Comparison of ENCODE assay signal across 9 cellular contexts in the genomic region with DNA sequence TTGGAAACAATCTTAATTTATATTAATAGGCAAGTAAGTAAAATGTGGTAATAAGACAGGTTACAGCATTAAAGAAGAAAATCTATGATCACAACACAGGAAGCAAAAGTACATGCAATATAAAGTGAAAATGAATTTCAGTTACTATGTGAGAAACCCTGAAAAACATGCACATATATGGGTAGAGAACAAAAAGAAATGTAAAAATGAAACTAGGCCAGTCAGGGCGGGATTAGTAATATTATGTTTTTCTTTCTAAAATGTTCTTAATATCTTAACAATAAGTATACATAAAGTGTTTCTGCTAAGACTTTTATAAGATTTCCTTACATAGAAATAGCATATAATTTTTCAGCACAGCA. TPM values are rescaled to one million over a fixed set of nuclear protein-coding genes. Genes with fewer than 3 reads are reported as not detected.
DNase-seq lines count a peak whose midpoint lies in the region; ATAC-seq and TF ChIP-seq lines count a peak whose summit lies in the region.
"Had no signal": no experiment of that assay in that cellular context is flagged by ENCODE, and none has a peak within 500 bp of the region (broad histone marks: within the 10 kb centered on the region; RNA-seq: fewer than 3 reads in every experiment).

No MANE protein-coding gene starts in this region.

- H3K4me3 ChIP-seq in NB4 (ENCODE audit: low read depth, low read length): peak overlapping the region; percentile 19

- intact Hi-C loops in natural killer cell (cut with micrococcal nuclease): loop anchor here (2.0 kb wide), 1 partner anchor 16 kb away; a partner anchor contains a TSS
- intact Hi-C loops in posterior vena cava (cut with DNase I): no loop called here

- DNase-seq in NB4 (ENCODE audit: low read depth) (no peak), natural killer cell (no peak), NCI-H2107 (lab: John Stamatoyannopoulos, UW) (no peak), posterior vena cava (ENCODE audit: low spot score) (no peak), HuH-7 (ENCODE audit: low spot score) (no peak), RPMI8226 (no peak)
- DNase-seq: H9 had no signal

- no peaks in the 10 kb centered on the region for H3K27me3 Mint-ChIP-seq in natural killer cell (ENCODE audit: low read depth in 2 of 2)

- no peak for TF ChIP-seq POLR2A in NB4 (IDR thresholded peaks at IDR 0.05; ENCODE audit: extremely low read depth, insufficient read length)

- peaks cover 0 to 4% of the 10 kb centered on the region in 2 donors for H3K9me3 Mint-ChIP-seq in natural killer cell

- H3K27ac Mint-ChIP-seq in natural killer cell: peak overlapping the region; percentile 82 to 88
- H3K27ac Mint-ChIP-seq: H9 had no signal

- TF ChIP-seq CTCF in NB4 (IDR thresholded peaks at IDR 0.05; ENCODE audit: low read depth, low read length) (no peak), natural killer cell (IDR thresholded peaks at IDR 0.05) (no peak)

- no peaks in the 10 kb centered on the region for H3K36me3 Mint-ChIP-seq in natural killer cell

- peaks cover 78 to 88% of the 10 kb centered on the region in 2 donors for H3K4me1 Mint-ChIP-seq in natural killer cell

- ATAC-seq in GM18517 (IDR thresholded peaks at IDR 0.05; ENCODE audit: unreplicated experiment) (peak; percentile 52), GM21737 (IDR thresholded peaks at IDR 0.05; ENCODE audit: unreplicated experiment) (peak; percentile 52), natural killer cell (peak; percentile 46 to 77 (median 58))

- H3K4me3 Mint-ChIP-seq in natural killer cell: peak overlapping the region; percentile 74
- H3K4me3 Mint-ChIP-seq: H9 had no signal

RNA-seq across cellular contexts. Expression of a gene that starts 15.6 kb away (rescaled TPM):
- 100 to 1,000 TPM; 109 to 231 (median 210) TPM for total RNA-seq in natural killer cell
- total RNA-seq in posterior vena cava: 1 to 10 TPM; 4.7 to 8.0 TPM

Comparison
In these comparisons a context has a peak if more than half of its experiments do, and no peak if none do; other contexts are left out.
1. RNA of a gene that starts 15.6 kb away (total RNA-seq): 109 to 231 TPM in natural killer cell; 4.7 to 8.0 TPM in posterior vena cava; every median in the first group is over 10 times any median in the second.
2. Peak in every context shown above with its lines, with median percentiles within 50 percentile points of each other: ATAC-seq.